ENCODE assay signal across 8 cellular contexts in genomic region chr10:97499561-97500296, GRCh38. TPM values are rescaled to one million over a fixed set of nuclear protein-coding genes. Genes with fewer than 3 reads are reported as not detected.
DNase-seq lines count a peak whose midpoint lies in the region; ATAC-seq, FAIRE-seq and TF ChIP-seq lines count a peak whose summit lies in the region.

No MANE protein-coding gene starts in this region.

- H3K9ac ChIP-seq in DND-41 (ENCODE audit: low read depth, low read length) (peak overlapping the region; percentile 70; the same call in 1 of the 2 replicates), K562 (ENCODE audit: insufficient read depth in 1 of 2, low read depth in 2 of 2, low read length in 2 of 2) (peak overlapping the region in 1 of 2 experiments; percentile 94; a peak in 3 of 4 replicates), iPS-18a (ENCODE audit: low read length) (peak overlapping the region; percentile 41)

- H3K27me3 ChIP-seq in DND-41 (ENCODE audit: insufficient read depth, low read length, poor library complexity) (peaks cover 32% of the 10 kb centered on the region), K562 (ENCODE audit: control insufficient read depth in 2 of 2, insufficient read depth in 2 of 2, low read length in 2 of 2) (peaks cover 6 to 26% of the 10 kb centered on the region in 2 experiments; a peak in 3 of 5 replicates), iPS-18a (ENCODE audit: control insufficient read depth, insufficient read depth, low read length) (peaks cover 27% of the 10 kb centered on the region), gastrocnemius medialis (no peaks in the 10 kb centered on the region)

- peak overlapping the region; percentile 61 to 94; a peak in 3 of 4 replicates for H3K4me3 ChIP-seq in DND-41 (ENCODE audit: low read depth in 1 of 2, low read length in 2 of 2)
- peak overlapping the region; percentile 97 for H3K4me3 ChIP-seq in K562
- peak overlapping the region; percentile 97 for H3K4me3 ChIP-seq in iPS-18a (ENCODE audit: low read length)
- peak overlapping the region; percentile 75 to 100 (median 88) for H3K4me3 ChIP-seq in gastrocnemius medialis

- H3K79me2 ChIP-seq in DND-41 (ENCODE audit: insufficient read depth, low read length) (peaks cover 35% of the 10 kb centered on the region), K562 (ENCODE audit: control insufficient read depth, insufficient read depth, low read length) (peaks cover 35% of the 10 kb centered on the region)

- no TSS peak for BruUV-seq in K562 (replicated peaks; lab: Mats Ljungman, UMichigan)

- H2AFZ ChIP-seq in DND-41 (ENCODE audit: low read depth, low read length): peak overlapping the region; percentile 81
- H2AFZ ChIP-seq in K562 (ENCODE audit: low read depth, low read length): peak overlapping the region; percentile 94

- H3K4me2 ChIP-seq in DND-41 (ENCODE audit: insufficient read depth, low read length) (peak overlapping the region; percentile 92), K562 (ENCODE audit: insufficient read depth, low read length) (peak overlapping the region; percentile 91)

- H3K9me1 ChIP-seq in K562 (ENCODE audit: control insufficient read depth, insufficient read depth, low read length): no peaks in the 10 kb centered on the region

- TF ChIP-seq POLR2A in K562 (conservative IDR thresholded peaks at IDR 0.05) (no peak), gastrocnemius medialis (IDR thresholded peaks at IDR 0.05) (no peak)

- H3K9me3 ChIP-seq in DND-41 (ENCODE audit: insufficient read depth, low read length, severe bottlenecking): no peaks in the 10 kb centered on the region
- no peaks in the 10 kb centered on the region for H3K9me3 ChIP-seq in K562 (replicated peaks; ENCODE audit: control insufficient read depth, insufficient read depth, low read depth, low read length)
- H3K9me3 ChIP-seq in iPS-18a (ENCODE audit: control insufficient read depth, low read depth, low read length): no peaks in the 10 kb centered on the region
- no peaks in the 10 kb centered on the region for H3K9me3 ChIP-seq in gastrocnemius medialis

- ATAC-seq in DND-41 (ENCODE audit: insufficient read depth, low read depth): no peak
- no peak for ATAC-seq in K562
- peak in 1 of 2 donors; percentile 2 for ATAC-seq in gastrocnemius medialis
- no peak for ATAC-seq in GM21390 (IDR thresholded peaks at IDR 0.05; ENCODE audit: unreplicated experiment)
- ATAC-seq in HG02642 (IDR thresholded peaks at IDR 0.05; ENCODE audit: poor library complexity, unreplicated experiment): no peak

- FAIRE-seq in K562 (lab: Jason Lieb, UNC): no peak

- H4K20me1 ChIP-seq in DND-41 (ENCODE audit: insufficient read depth, low read length) (peaks cover 38% of the 10 kb centered on the region), K562 (replicated peaks; ENCODE audit: control insufficient read depth, insufficient read depth, low read length) (peaks cover 11% of the 10 kb centered on the region; the same call in 1 of the 2 replicates)

- DNase-seq in DND-41: no peak
- peak; percentile 68 for DNase-seq in M059J (ENCODE audit: low read depth)
- peak in 1 of 4 experiments; percentile 24 for DNase-seq in K562 (ENCODE audit: extremely low read depth in 1 of 4, low spot score in 3 of 4)
- peak; percentile 32 to 67 for DNase-seq in gastrocnemius medialis
- no peak for DNase-seq in activated CD4-positive, alpha-beta T cell treated with anti-CD3 and anti-CD28 coated beads, Interleukin-2, amount 50 U/mL, for 48 hours

- intact Hi-C loops in K562 (cut with micrococcal nuclease): no loop called here
- intact Hi-C loops in gastrocnemius medialis (cut with DNase I; ENCODE audit: low total_unique reads): loop anchor here (2.0 to 5.0 kb wide), 6 partner anchors 37 to 1933 kb away; partner anchors contain the start of genes AVPI1, EXOSC1, GOT1 and PI4K2A

- 15% methylated on average over 37 of the region's 41 CpGs for WGBS in K562 (ENCODE audit: insufficient coverage, low coverage, missing lambda C conversion rate)

- no peak overlapping the region for H3K27ac ChIP-seq in DND-41 (ENCODE audit: low read length)
- no peak overlapping the region for H3K27ac ChIP-seq in K562 (ENCODE audit: extremely low read depth, low read depth, low read length)
- no peak overlapping the region for H3K27ac ChIP-seq in iPS-18a (ENCODE audit: low read length)
- peak overlapping the region; percentile 94 to 100 (median 96) for H3K27ac ChIP-seq in gastrocnemius medialis

- CTCF ChIA-PET in K562 (lab: Yijun Ruan, JAX; ENCODE audit: low intra/inter-chr PET ratio): interaction anchor here (0.6 kb wide), 1 partner anchor 53 kb away, joined by 6 read pairs; no protein-coding TSS in a partner anchor

- peaks cover 38% of the 10 kb centered on the region for H3K4me1 ChIP-seq in DND-41 (ENCODE audit: insufficient read depth, low read length)
- H3K4me1 ChIP-seq in K562 (replicated peaks in 1 of 2; ENCODE audit: control insufficient read depth in 2 of 2, insufficient read depth in 2 of 2, low read length in 2 of 2): peaks cover 5 to 30% of the 10 kb centered on the region in 2 experiments; a peak in 3 of 5 replicates
- H3K4me1 ChIP-seq in iPS-18a (ENCODE audit: control insufficient read depth, low read depth, low read length): peaks cover 15% of the 10 kb centered on the region
- H3K4me1 ChIP-seq in gastrocnemius medialis: peaks cover 46 to 51% of the 10 kb centered on the region in 2 donors

- H3K36me3 ChIP-seq in DND-41 (ENCODE audit: insufficient read depth, low read length) (peaks cover 5% of the 10 kb centered on the region), K562 (ENCODE audit: control insufficient read depth, insufficient read depth, low read length) (peaks cover 8% of the 10 kb centered on the region; the same call in 1 of the 3 replicates), iPS-18a (ENCODE audit: control insufficient read depth, low read depth, low read length) (no peaks in the 10 kb centered on the region), gastrocnemius medialis (no peaks in the 10 kb centered on the region)

- no peak for TF ChIP-seq RAD21 in K562 (CRISPR knock-in tag; conservative IDR thresholded peaks at IDR 0.05 in 1 of 2, IDR thresholded peaks at IDR 0.05 in 1 of 2)

- POLR2A ChIA-PET in K562 (lab: Yijun Ruan, JAX): interaction anchor here (0.5 to 1.4 kb wide), 3 partner anchors 11 to 73 kb away, joined by 3 to 4 read pairs (median 3); no protein-coding TSS in a partner anchor

- TF ChIP-seq CTCF in DND-41 (IDR thresholded peaks at IDR 0.05; ENCODE audit: borderline replicate concordance, extremely low read depth, low read length, poor library complexity, severe bottlenecking) (no peak), K562 (IDR thresholded peaks at IDR 0.05 in 2 of 3, conservative IDR thresholded peaks at IDR 0.05 in 1 of 3; ENCODE audit: insufficient read depth in 2 of 3, low read depth in 1 of 3, low read length in 3 of 3) (no peak), gastrocnemius medialis (IDR thresholded peaks at IDR 0.05 in 4 of 5, conservative IDR thresholded peaks at IDR 0.05 in 1 of 5) (no peak)

- TF ChIP-seq EP300 in K562 (IDR thresholded peaks at IDR 0.05; ENCODE audit: low read length): no peak

- in situ Hi-C loops in K562 (cut with MboI): no loop called here
- in situ Hi-C loops in gastrocnemius medialis (cut with MboI; ENCODE audit: low sequenced_read_pairs in 4 of 4): no loop called here

RNA-seq across cellular contexts. Expression of gene UBTD1, which starts 1.0 kb away (rescaled TPM):
- 21.8 and 40.5 TPM in 2 replicates for total RNA-seq in M059J (2014; rRNA removed; shearing (Covaris generic))
- 0.56 TPM in 1 of 2 replicates, not detected in the other for total RNA-seq in K562 (2011; cell fraction: chromatin; rRNA removed; ENCODE audit: low replicate concordance)
- total RNA-seq in K562 (2011; cell fraction: nucleolus; rRNA removed): 0.67 and 0.79 TPM in 2 replicates
- 0.46 and 0.51 TPM in 2 replicates for total RNA-seq in K562 (2011; cell fraction: nucleoplasm; rRNA removed)
- 1.1 and 2.2 TPM in 2 replicates for total RNA-seq in K562 (2014; rRNA removed)
- 0.11 and 0.13 TPM in 2 replicates for total RNA-seq in K562 (2014; rRNA removed; fragmentation: Illumina TruSeq; extraction: Trizol)
- 0.75 and 1.0 TPM in 2 replicates for total RNA-seq in K562 (2015; rRNA removed; fragmentation: Illumina TruSeq; extraction: Trizol)
- total RNA-seq in K562 (2021): 1.3 and 2.2 TPM in 2 replicates
- polyA plus RNA-seq in K562 (2011; rRNA removed): 0.61 and 1.0 TPM in 2 replicates
- polyA plus RNA-seq in K562 (2011; cell fraction: cytosol; rRNA removed): 1.5 and 3.4 TPM in 2 replicates
- polyA plus RNA-seq in K562 (2011; cell fraction: nucleus; rRNA removed): 0.81 and 1.5 TPM in 2 replicates
- polyA plus RNA-seq in K562 (2012): 1.6 and 2.6 TPM in 2 replicates
- 0.52 and 0.91 TPM in 2 replicates for polyA plus RNA-seq in K562 (2014; fragmentation: Illumina TruSeq; extraction: Trizol)
- polyA plus RNA-seq in K562 (2014; fragmentation: Nextera tagmentation; extraction: Ambion mirVana): under 1 TPM in 1 of 2 experiments, not detected in 1; 0.08 TPM
- 0.92 and 1.6 TPM in 2 replicates for polyA plus RNA-seq in K562 (2014; rRNA removed)
- 0.30 and 0.49 TPM in 2 replicates for polyA minus RNA-seq in K562 (2011; rRNA and poly(A)+ RNA removed)
- 0.73 and 1.1 TPM in 2 replicates for polyA minus RNA-seq in K562 (2011; cell fraction: cytosol; rRNA and poly(A)+ RNA removed)
- polyA minus RNA-seq in K562 (2011; cell fraction: nucleus; rRNA and poly(A)+ RNA removed): 0.27 and 0.44 TPM in 2 replicates
- total RNA-seq in gastrocnemius medialis: 10 to 100 TPM; 13.7 to 40.0 (median 23.3) TPM

RNA-seq across cellular contexts. Expression of gene MMS19, which starts 1.5 kb away (rescaled TPM):
- 68.0 and 71.8 TPM in 2 replicates for total RNA-seq in M059J (2014; rRNA removed; shearing (Covaris generic))
- 168 and 315 TPM in 2 replicates for total RNA-seq in K562 (2011; cell fraction: chromatin; rRNA removed; ENCODE audit: low replicate concordance)
- total RNA-seq in K562 (2011; cell fraction: nucleolus; rRNA removed): 168 and 191 TPM in 2 replicates
- total RNA-seq in K562 (2011; cell fraction: nucleoplasm; rRNA removed): 147 and 149 TPM in 2 replicates
- total RNA-seq in K562 (2014; rRNA removed): 68.9 and 74.1 TPM in 2 replicates
- total RNA-seq in K562 (2014; rRNA removed; fragmentation: Illumina TruSeq; extraction: Trizol): 51.3 and 60.4 TPM in 2 replicates
- 52.8 and 56.3 TPM in 2 replicates for total RNA-seq in K562 (2015; rRNA removed; fragmentation: Illumina TruSeq; extraction: Trizol)
- total RNA-seq in K562 (2021): 70.6 and 75.6 TPM in 2 replicates
- 110 and 113 TPM in 2 replicates for polyA plus RNA-seq in K562 (2011; rRNA removed)
- 113 and 145 TPM in 2 replicates for polyA plus RNA-seq in K562 (2011; cell fraction: cytosol; rRNA removed)
- polyA plus RNA-seq in K562 (2011; cell fraction: nucleus; rRNA removed): 256 and 261 TPM in 2 replicates
- polyA plus RNA-seq in K562 (2012): 42.5 and 45.3 TPM in 2 replicates
- 61.1 and 62.1 TPM in 2 replicates for polyA plus RNA-seq in K562 (2014; fragmentation: Illumina TruSeq; extraction: Trizol)
- polyA plus RNA-seq in K562 (2014; fragmentation: Nextera tagmentation; extraction: Ambion mirVana): 10 to 100 TPM; 40.1 to 62.9 TPM
- 71.7 and 74.6 TPM in 2 replicates for polyA plus RNA-seq in K562 (2014; rRNA removed)
- 119 and 129 TPM in 2 replicates for polyA minus RNA-seq in K562 (2011; rRNA and poly(A)+ RNA removed)
- polyA minus RNA-seq in K562 (2011; cell fraction: cytosol; rRNA and poly(A)+ RNA removed): 48.5 and 68.5 TPM in 2 replicates
- polyA minus RNA-seq in K562 (2011; cell fraction: nucleus; rRNA and poly(A)+ RNA removed): 67.3 and 95.6 TPM in 2 replicates
- 10 to 100 TPM; 56.1 to 70.0 (median 65.0) TPM for total RNA-seq in gastrocnemius medialis

RNA-seq across cellular contexts. Expression of gene ZDHHC16, which starts 53.8 kb away (rescaled TPM):
- 63.3 and 67.8 TPM in 2 replicates for total RNA-seq in M059J (2014; rRNA removed; shearing (Covaris generic))
- 44.6 and 82.7 TPM in 2 replicates for total RNA-seq in K562 (2011; cell fraction: chromatin; rRNA removed; ENCODE audit: low replicate concordance)
- total RNA-seq in K562 (2011; cell fraction: nucleolus; rRNA removed): 61.3 and 65.7 TPM in 2 replicates
- total RNA-seq in K562 (2011; cell fraction: nucleoplasm; rRNA removed): 79.0 and 86.9 TPM in 2 replicates
- total RNA-seq in K562 (2014; rRNA removed) (13.1 and 19.5 TPM in 2 replicates), K562 (2014; rRNA removed; fragmentation: Illumina TruSeq; extraction: Trizol) (21.1 and 21.7 TPM in 2 replicates), K562 (2015; rRNA removed; fragmentation: Illumina TruSeq; extraction: Trizol) (22.4 and 22.9 TPM in 2 replicates), K562 (2021) (21.3 and 21.4 TPM in 2 replicates), gastrocnemius medialis (10 to 100 TPM; 25.0 to 34.5 (median 31.6) TPM)
- polyA plus RNA-seq in K562 (2011; rRNA removed) (29.4 and 30.9 TPM in 2 replicates), K562 (2014; fragmentation: Illumina TruSeq; extraction: Trizol) (31.7 and 33.8 TPM in 2 replicates), K562 (2014; fragmentation: Nextera tagmentation; extraction: Ambion mirVana) (10 to 100 TPM; 12.5 to 14.2 TPM), K562 (2014; rRNA removed) (18.6 and 22.9 TPM in 2 replicates)
- 47.2 and 64.5 TPM in 2 replicates for polyA plus RNA-seq in K562 (2011; cell fraction: cytosol; rRNA removed)
- 58.5 and 58.8 TPM in 2 replicates for polyA plus RNA-seq in K562 (2011; cell fraction: nucleus; rRNA removed)
- 14.2 and 15.7 TPM in 2 replicates for polyA plus RNA-seq in K562 (2012)
- polyA minus RNA-seq in K562 (2011; rRNA and poly(A)+ RNA removed): 39.0 and 49.8 TPM in 2 replicates
- polyA minus RNA-seq in K562 (2011; cell fraction: cytosol; rRNA and poly(A)+ RNA removed): 14.3 and 20.3 TPM in 2 replicates
- polyA minus RNA-seq in K562 (2011; cell fraction: nucleus; rRNA and poly(A)+ RNA removed): 17.0 and 26.9 TPM in 2 replicates

RNA-seq across cellular contexts. Expression of gene EXOSC1, which starts 53.9 kb away (rescaled TPM):
- total RNA-seq in M059J (2014; rRNA removed; shearing (Covaris generic)): 68.9 and 69.3 TPM in 2 replicates
- 20.2 and 33.3 TPM in 2 replicates for total RNA-seq in K562 (2011; cell fraction: chromatin; rRNA removed; ENCODE audit: low replicate concordance)
- 15.0 and 19.0 TPM in 2 replicates for total RNA-seq in K562 (2011; cell fraction: nucleolus; rRNA removed)
- total RNA-seq in K562 (2011; cell fraction: nucleoplasm; rRNA removed): 29.5 and 49.3 TPM in 2 replicates
- 46.8 and 47.2 TPM in 2 replicates for total RNA-seq in K562 (2014; rRNA removed)
- total RNA-seq in K562 (2014; rRNA removed; fragmentation: Illumina TruSeq; extraction: Trizol): 52.1 and 53.4 TPM in 2 replicates
- total RNA-seq in K562 (2015; rRNA removed; fragmentation: Illumina TruSeq; extraction: Trizol): 51.0 and 52.2 TPM in 2 replicates
- total RNA-seq in K562 (2021): 44.3 and 44.9 TPM in 2 replicates
- polyA plus RNA-seq in K562 (2011; rRNA removed): 61.0 and 69.7 TPM in 2 replicates
- 62.6 and 63.5 TPM in 2 replicates for polyA plus RNA-seq in K562 (2011; cell fraction: cytosol; rRNA removed)
- 27.5 and 30.1 TPM in 2 replicates for polyA plus RNA-seq in K562 (2011; cell fraction: nucleus; rRNA removed)
- 55.4 and 63.8 TPM in 2 replicates for polyA plus RNA-seq in K562 (2012)
- polyA plus RNA-seq in K562 (2014; fragmentation: Illumina TruSeq; extraction: Trizol): 68.3 and 82.3 TPM in 2 replicates
- 100 to 1,000 TPM; 112 to 117 TPM for polyA plus RNA-seq in K562 (2014; fragmentation: Nextera tagmentation; extraction: Ambion mirVana)
- 65.1 and 67.0 TPM in 2 replicates for polyA plus RNA-seq in K562 (2014; rRNA removed)
- 30.4 and 33.7 TPM in 2 replicates for polyA minus RNA-seq in K562 (2011; rRNA and poly(A)+ RNA removed)
- polyA minus RNA-seq in K562 (2011; cell fraction: cytosol; rRNA and poly(A)+ RNA removed): 11.4 and 14.8 TPM in 2 replicates
- polyA minus RNA-seq in K562 (2011; cell fraction: nucleus; rRNA and poly(A)+ RNA removed): 8.6 and 13.6 TPM in 2 replicates
- 10 to 100 TPM; 18.6 to 34.5 (median 26.8) TPM for total RNA-seq in gastrocnemius medialis

Comparison
In these comparisons a context has a peak if more than half of its experiments do, and no peak if none do; other contexts are left out.
1. DNase-seq: peak in M059J (single experiment) and gastrocnemius medialis (2 of 2); none in DND-41 (single experiment) and activated CD4-positive, alpha-beta T cell treated with anti-CD3 and anti-CD28 coated beads, Interleukin-2, amount 50 U/mL, for 48 hours (0 of 2).
2. H3K27ac ChIP-seq: peak in gastrocnemius medialis (4 of 4); none in DND-41 (single experiment), K562 (single experiment) and iPS-18a (single experiment).
3. Peak in every context shown above with its lines, with median percentiles within 50 percentile points of each other: H3K4me3 ChIP-seq.